Comparison of ENCODE assay signal across 22 cellular contexts in genomic region chr14:82398313-82398712, GRCh38.
DNase-seq lines count a peak whose midpoint lies in the region; ATAC-seq and TF ChIP-seq lines count a peak whose summit lies in the region.
"Had no signal": no experiment of that assay in that cellular context is flagged by ENCODE, and none has a peak within 500 bp of the region (broad histone marks: within the 10 kb centered on the region; RNA-seq: fewer than 3 reads in every experiment).

No MANE protein-coding gene starts in this region.

- H2AFZ ChIP-seq in OCI-LY3 (ENCODE audit: low read depth, low read length) = no peak overlapping the region; the same call in 1 of the 2 replicates

- no peaks in the 10 kb centered on the region for H3K79me2 ChIP-seq in OCI-LY3 (ENCODE audit: low read length)

- H3K4me2 ChIP-seq in OCI-LY3 (ENCODE audit: low read length) = peak overlapping the region; percentile 17; the same call in 1 of the 2 replicates

- 14 to 30% (median 28%) methylated on average over 4 of the region's 4 CpGs for WGBS in adrenal gland, 4 donors

- H3K27me3 ChIP-seq in OCI-LY3 (ENCODE audit: low read depth, low read length) (no peaks in the 10 kb centered on the region), adrenal gland (no peaks in the 10 kb centered on the region)
- H3K27me3 ChIP-seq: ovary, upper lobe of right lung had no signal

- H3K9ac ChIP-seq in OCI-LY3 (ENCODE audit: low read length) = no peak overlapping the region

- intact Hi-C loops in Right ventricle myocardium inferior (cut with DNase I) = no loop called here
- intact Hi-C loops in Right ventricle myocardium superior (cut with DNase I) = no loop called here
- intact Hi-C loops in adrenal gland (cut with DNase I) = no loop called here

- H3K4me1 ChIP-seq in OCI-LY3 (ENCODE audit: low read length) (no peaks in the 10 kb centered on the region), adrenal gland (replicated peaks in 1 of 2) (no peaks in the 10 kb centered on the region)
- H3K4me1 ChIP-seq: upper lobe of right lung had no signal

- H3K36me3 ChIP-seq in OCI-LY3 (replicated peaks; ENCODE audit: low read depth, low read length) (no peaks in the 10 kb centered on the region), adrenal gland (replicated peaks in 1 of 2) (no peaks in the 10 kb centered on the region)
- H3K36me3 ChIP-seq: ovary, upper lobe of right lung had no signal

- H3K4me3 ChIP-seq in OCI-LY3 (ENCODE audit: low read length) (no peak overlapping the region), adrenal gland (no peak overlapping the region)
- H3K4me3 ChIP-seq: ovary, upper lobe of right lung had no signal

- ATAC-seq in Right ventricle myocardium inferior (peak; percentile 44), Right ventricle myocardium superior (ENCODE audit: poor library complexity) (no peak)
- ATAC-seq: activated CD8-positive, alpha-beta T cell treated with anti-CD3 and anti-CD28 coated beads for 36 hours; left cardiac atrium; naive thymus-derived CD4-positive, alpha-beta T cell; stimulated activated naive CD8-positive, alpha-beta T cell treated with anti-CD3 and anti-CD28 coated beads, Interleukin-15, amount 100 ng/mL, for 72 hours; upper lobe of right lung had no signal

- TF ChIP-seq CTCF in OCI-LY3 (IDR thresholded peaks at IDR 0.05; ENCODE audit: low read depth, low read length) = peak; percentile 16
- no peak for TF ChIP-seq CTCF in adrenal gland (IDR thresholded peaks at IDR 0.05)

- no peaks in the 10 kb centered on the region for H4K20me1 ChIP-seq in OCI-LY3 (ENCODE audit: insufficient read depth, low read length)

- H3K27ac ChIP-seq in OCI-LY3 (ENCODE audit: low read length) (no peak overlapping the region), adrenal gland (no peak overlapping the region)
- H3K27ac ChIP-seq: ovary, upper lobe of right lung had no signal

- H3K9me3 ChIP-seq in OCI-LY3 (ENCODE audit: insufficient read depth, low read length) (no peaks in the 10 kb centered on the region), adrenal gland (replicated peaks in 1 of 3) (no peaks in the 10 kb centered on the region)
- H3K9me3 ChIP-seq: ovary, upper lobe of right lung had no signal

- DNase-seq in Right ventricle myocardium inferior (ENCODE audit: missing footprints) = no peak
- no peak for DNase-seq in Right ventricle myocardium superior
- peak; percentile 16 for DNase-seq in medulla oblongata (ENCODE audit: extremely low spot score)
- no peak for DNase-seq in NCI-H446 treated with DMSO at 0.1 percent for 48 hours (lab: John Stamatoyannopoulos, UW)
- no peak for DNase-seq in kidney tubule cell (ENCODE audit: low spot score)
- no peak for DNase-seq in EL
- DNase-seq in adrenal gland = no peak
- DNase-seq: activated CD8-positive, alpha-beta T cell treated with anti-CD3 and anti-CD28 coated beads for 36 hours; activated naive CD4-positive, alpha-beta T cell treated with Interleukin-2 at 50 U/mL for 16 hours; activated T-cell treated with anti-CD3 and anti-CD28 coated beads, Interleukin-2, amount 50 U/mL, for 1 hour; amniotic stem cell; IMR-90; left cardiac atrium; naive thymus-derived CD4-positive, alpha-beta T cell; NCI-H146; ovary; RPMI8226; stimulated activated CD4-positive, alpha-beta T cell treated with anti-CD3 and anti-CD28 coated beads, Interleukin-12 subunit alpha, Interleukin-12 subunit beta, amount 100 ng/mL, for 4 hours; stimulated activated naive CD8-positive, alpha-beta T cell treated with anti-CD3 and anti-CD28 coated beads, Interleukin-15, amount 100 ng/mL, for 72 hours; T1000; upper lobe of right lung had no signal

- TF ChIP-seq POLR2A in adrenal gland (IDR thresholded peaks at IDR 0.05) = no peak
